Comparison of ENCODE assay signal across 22 cellular contexts in genomic region chr4:46986922-46987638, GRCh38.
"Had no signal": no experiment of that assay in that cellular context is flagged by ENCODE, and none has a peak within 500 bp of the region (broad histone marks: within the 10 kb centered on the region; RNA-seq: fewer than 3 reads in every experiment).

No MANE protein-coding gene starts in this region.

- ATAC-seq: gastroesophageal sphincter; left lobe of liver; right lobe of liver; stimulated activated effector memory CD8-positive, alpha-beta T cell treated with anti-CD3 and anti-CD28 coated beads, Interleukin-12 subunit alpha, Interleukin-12 subunit beta, amount 100 ng/mL, for 72 hours; T-helper 17 cell had no signal

- DNase-seq: activated CD4-positive, alpha-beta T cell treated with anti-CD3 and anti-CD28 coated beads for 4 hours; activated CD4-positive, alpha-beta T cell treated with anti-CD3 and anti-CD28 coated beads, Interleukin-2, amount 50 U/mL, for 48 hours; activated CD4-positive, CD25-positive, alpha-beta regulatory T cell; activated CD8-positive, alpha-beta memory T cell treated with anti-CD3 and anti-CD28 coated beads, Interleukin-2, amount 50 U/mL, for 48 hours; activated effector memory CD4-positive, alpha-beta T cell treated with anti-CD3 and anti-CD28 coated beads, Interleukin-2, amount 50 U/mL, for 16 hours; activated naive CD4-positive, alpha-beta T cell treated with anti-CD3 and anti-CD28 coated beads, Interleukin-2, amount 10 ng/mL, durations not matched to agents 7 days and 5 days; amygdala; cerebellar nuclear complex; cortex of kidney; head of caudate nucleus; kidney; naive B cell; occipital lobe; posterior cingulate gyrus; right lobe of liver; stimulated activated CD4-positive, alpha-beta T cell treated with anti-CD3 and anti-CD28 coated beads, Interleukin-2, amount 100 ng/mL, for 24 hours; stomach; T-helper 17 cell; upper lobe of left lung had no signal
